Comparison of ENCODE assay signal across 17 cellular contexts in genomic region chr20:50876063-50876685, GRCh38.
"Had no signal": no experiment of that assay in that cellular context is flagged by ENCODE, and none has a peak within 500 bp of the region (broad histone marks: within the 10 kb centered on the region; RNA-seq: fewer than 3 reads in every experiment).

No MANE protein-coding gene starts in this region.

- H3K27ac Mint-ChIP-seq: dendritic cell treated with granulocyte-macrophage colony-stimulating factor and Interleukin-4, amounts not matched to agents 40 ng/mL and 50 ng/mL, for 4 days; effector memory CD8-positive, alpha-beta T cell had no signal

- H3K9me3 ChIP-seq: esophagus squamous epithelium, left lung, pancreas, prostate gland, right lobe of liver had no signal

- H3K4me1 ChIP-seq: esophagus squamous epithelium, left lung, pancreas, prostate gland, right lobe of liver had no signal

- H3K9me3 Mint-ChIP-seq: dendritic cell treated with granulocyte-macrophage colony-stimulating factor and Interleukin-4, amounts not matched to agents 40 ng/mL and 50 ng/mL, for 4 days; effector memory CD8-positive, alpha-beta T cell; immature natural killer cell; naive thymus-derived CD4-positive, alpha-beta T cell; nephron progenitor cell had no signal

- ATAC-seq: effector memory CD8-positive, alpha-beta T cell; left lung; naive thymus-derived CD4-positive, alpha-beta T cell; pancreas; right lobe of liver had no signal

- H3K27ac ChIP-seq: esophagus squamous epithelium, left lung, pancreas, prostate gland, right lobe of liver, skin epidermis had no signal

- H3K27me3 Mint-ChIP-seq: dendritic cell treated with granulocyte-macrophage colony-stimulating factor and Interleukin-4, amounts not matched to agents 40 ng/mL and 50 ng/mL, for 4 days; effector memory CD8-positive, alpha-beta T cell; naive thymus-derived CD4-positive, alpha-beta T cell had no signal

- H3K4me3 Mint-ChIP-seq: dendritic cell treated with granulocyte-macrophage colony-stimulating factor and Interleukin-4, amounts not matched to agents 40 ng/mL and 50 ng/mL, for 4 days; effector memory CD8-positive, alpha-beta T cell; immature natural killer cell; naive thymus-derived CD4-positive, alpha-beta T cell; nephron progenitor cell had no signal

- H3K27me3 ChIP-seq: esophagus squamous epithelium, left lung, pancreas, right lobe of liver had no signal

- H3K4me1 Mint-ChIP-seq: immature natural killer cell had no signal

- DNase-seq: effector memory CD8-positive, alpha-beta T cell; esophagus squamous epithelium; foreskin fibroblast; immature natural killer cell; mesenchymal stem cell; naive thymus-derived CD4-positive, alpha-beta T cell; nephron progenitor cell; right lobe of liver; stimulated activated CD4-positive, alpha-beta T cell treated with anti-CD3 and anti-CD28 coated beads, Interleukin-12 subunit alpha, Interleukin-12 subunit beta, amount 100 ng/mL, for 4 hours; stimulated activated naive CD4-positive, alpha-beta T cell treated with Interleukin-2 at 50 U/mL for 16 hours; trophoblast cell had no signal

- H3K4me3 ChIP-seq: esophagus squamous epithelium, left lung, lung, pancreas, prostate gland, right lobe of liver, skin epidermis had no signal
